ENCODE assay signal across 1 cellular context in genomic region chr1:31912087-31912780, GRCh38.
TF ChIP-seq lines count a peak whose summit lies in the region.

No MANE protein-coding gene starts in this region.

TF ChIP-seq in GM12878, 131 proteins besides CTCF, POLR2A, EP300 and RAD21:
- TF ChIP-seq ETV6 (conservative IDR thresholded peaks at IDR 0.05 in 1 of 2, IDR thresholded peaks at IDR 0.05 in 1 of 2; ENCODE audit: borderline replicate concordance in 1 of 2, low read depth in 1 of 2): no peak
